ENCODE assay signal across 1 cellular context in genomic region chr9:73154760-73155159, GRCh38.
TF ChIP-seq lines count a peak whose summit lies in the region.

No MANE protein-coding gene starts in this region.

TF ChIP-seq in IMR-90, 13 proteins besides CTCF, POLR2A, EP300 and RAD21:
- TF ChIP-seq CEBPB (IDR thresholded peaks at IDR 0.05; ENCODE audit: low read depth, low read length) (peak; percentile 35; the same call in 1 of the 2 replicates), NFE2L2 (IDR thresholded peaks at IDR 0.05; ENCODE audit: low read depth, low read length) (no peak)
